In genomic region chr11:97956904-97957303, GRCh38 we compare ENCODE assay signal across 3 cellular contexts.
TF ChIP-seq lines count a peak whose summit lies in the region.

No MANE protein-coding gene starts in this region.

TF ChIP-seq in SK-N-SH, 30 proteins besides CTCF, POLR2A, EP300 and RAD21:
- TF ChIP-seq FOXM1 (IDR thresholded peaks at IDR 0.05; ENCODE audit: low read depth) (no peak), ELF1 (IDR thresholded peaks at IDR 0.05) (no peak), EZH2phosphoT487 (IDR thresholded peaks at IDR 0.05; ENCODE audit: borderline replicate concordance, low read depth) (no peak)
- TF ChIP-seq, protein P1, sequence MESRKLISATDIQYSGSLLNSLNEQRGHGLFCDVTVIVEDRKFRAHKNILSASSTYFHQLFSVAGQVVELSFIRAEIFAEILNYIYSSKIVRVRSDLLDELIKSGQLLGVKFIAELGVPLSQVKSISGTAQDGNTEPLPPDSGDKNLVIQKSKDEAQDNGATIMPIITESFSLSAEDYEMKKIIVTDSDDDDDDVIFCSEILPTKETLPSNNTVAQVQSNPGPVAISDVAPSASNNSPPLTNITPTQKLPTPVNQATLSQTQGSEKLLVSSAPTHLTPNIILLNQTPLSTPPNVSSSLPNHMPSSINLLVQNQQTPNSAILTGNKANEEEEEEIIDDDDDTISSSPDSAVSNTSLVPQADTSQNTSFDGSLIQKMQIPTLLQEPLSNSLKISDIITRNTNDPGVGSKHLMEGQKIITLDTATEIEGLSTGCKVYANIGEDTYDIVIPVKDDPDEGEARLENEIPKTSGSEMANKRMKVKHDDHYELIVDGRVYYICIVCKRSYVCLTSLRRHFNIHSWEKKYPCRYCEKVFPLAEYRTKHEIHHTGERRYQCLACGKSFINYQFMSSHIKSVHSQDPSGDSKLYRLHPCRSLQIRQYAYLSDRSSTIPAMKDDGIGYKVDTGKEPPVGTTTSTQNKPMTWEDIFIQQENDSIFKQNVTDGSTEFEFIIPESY (IDR thresholded peaks at IDR 0.05; ENCODE audit: borderline replicate concordance, low read depth): no peak

TF ChIP-seq in SK-N-SH treated with all-trans-retinoic acid at 6 μM for 48 hours, 23 proteins besides CTCF, POLR2A, EP300 and RAD21:
- TF ChIP-seq BACH2 (CRISPR knock-in tag; IDR thresholded peaks at IDR 0.05; ENCODE audit: borderline replicate concordance): no peak

TF ChIP-seq in IMR-90, 13 proteins besides CTCF, POLR2A, EP300 and RAD21 (continued from another document):
- TF ChIP-seq, protein P2, sequence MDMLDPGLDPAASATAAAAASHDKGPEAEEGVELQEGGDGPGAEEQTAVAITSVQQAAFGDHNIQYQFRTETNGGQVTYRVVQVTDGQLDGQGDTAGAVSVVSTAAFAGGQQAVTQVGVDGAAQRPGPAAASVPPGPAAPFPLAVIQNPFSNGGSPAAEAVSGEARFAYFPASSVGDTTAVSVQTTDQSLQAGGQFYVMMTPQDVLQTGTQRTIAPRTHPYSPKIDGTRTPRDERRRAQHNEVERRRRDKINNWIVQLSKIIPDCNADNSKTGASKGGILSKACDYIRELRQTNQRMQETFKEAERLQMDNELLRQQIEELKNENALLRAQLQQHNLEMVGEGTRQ (IDR thresholded peaks at IDR 0.05; ENCODE audit: low read depth, low read length): no peak
- TF ChIP-seq NFE2L2 (IDR thresholded peaks at IDR 0.05; ENCODE audit: low read depth, low read length): no peak
- no peak for TF ChIP-seq BHLHE40 (IDR thresholded peaks at IDR 0.05; ENCODE audit: low read depth, low read length)
- no peak for TF ChIP-seq MAFK (IDR thresholded peaks at IDR 0.05; ENCODE audit: low read depth, low read length)
- TF ChIP-seq CEBPB (IDR thresholded peaks at IDR 0.05; ENCODE audit: low read depth, low read length): no peak
- no peak for TF ChIP-seq FOS (IDR thresholded peaks at IDR 0.05; ENCODE audit: low read depth, low read length)
- no peak for TF ChIP-seq CHD1 (IDR thresholded peaks at IDR 0.05; ENCODE audit: low read depth, low read length)
- TF ChIP-seq MAZ (IDR thresholded peaks at IDR 0.05; ENCODE audit: borderline replicate concordance, low read depth, low read length): no peak
- TF ChIP-seq MXI1 (IDR thresholded peaks at IDR 0.05; ENCODE audit: borderline replicate concordance, low read depth, low read length): no peak
- no peak for TF ChIP-seq RFX5 (IDR thresholded peaks at IDR 0.05; ENCODE audit: low read depth, low read length)
- no peak for TF ChIP-seq RCOR1 (IDR thresholded peaks at IDR 0.05; ENCODE audit: insufficient replicate concordance, low read length)
- TF ChIP-seq, protein P3, sequence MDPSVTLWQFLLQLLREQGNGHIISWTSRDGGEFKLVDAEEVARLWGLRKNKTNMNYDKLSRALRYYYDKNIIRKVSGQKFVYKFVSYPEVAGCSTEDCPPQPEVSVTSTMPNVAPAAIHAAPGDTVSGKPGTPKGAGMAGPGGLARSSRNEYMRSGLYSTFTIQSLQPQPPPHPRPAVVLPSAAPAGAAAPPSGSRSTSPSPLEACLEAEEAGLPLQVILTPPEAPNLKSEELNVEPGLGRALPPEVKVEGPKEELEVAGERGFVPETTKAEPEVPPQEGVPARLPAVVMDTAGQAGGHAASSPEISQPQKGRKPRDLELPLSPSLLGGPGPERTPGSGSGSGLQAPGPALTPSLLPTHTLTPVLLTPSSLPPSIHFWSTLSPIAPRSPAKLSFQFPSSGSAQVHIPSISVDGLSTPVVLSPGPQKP (IDR thresholded peaks at IDR 0.05; ENCODE audit: borderline replicate concordance, low read depth, low read length): no peak
